17 cellular contexts compared by ENCODE assay signal in genomic region chr9:106643211-106643930, GRCh38.
"Had no signal": no experiment of that assay in that cellular context is flagged by ENCODE, and none has a peak within 500 bp of the region (broad histone marks: within the 10 kb centered on the region; RNA-seq: fewer than 3 reads in every experiment).

No MANE protein-coding gene starts in this region.

- FAIRE-seq: colon, kidney had no signal

- H3K4me3 ChIP-seq: esophagus muscularis mucosa, lung, prostate gland, right lobe of liver, tibial artery had no signal

- DNase-seq: effector memory CD8-positive, alpha-beta T cell; foreskin fibroblast; immature natural killer cell; kidney; left colon; left ventricle myocardium superior; mesendoderm; naive thymus-derived CD4-positive, alpha-beta T cell; nephron progenitor cell; retina; right lobe of liver; stimulated activated CD4-positive, alpha-beta T cell treated with anti-CD3 and anti-CD28 coated beads, Interleukin-4, amount 100 ng/mL, for 24 hours; tibial artery had no signal
